In the genomic region with DNA sequence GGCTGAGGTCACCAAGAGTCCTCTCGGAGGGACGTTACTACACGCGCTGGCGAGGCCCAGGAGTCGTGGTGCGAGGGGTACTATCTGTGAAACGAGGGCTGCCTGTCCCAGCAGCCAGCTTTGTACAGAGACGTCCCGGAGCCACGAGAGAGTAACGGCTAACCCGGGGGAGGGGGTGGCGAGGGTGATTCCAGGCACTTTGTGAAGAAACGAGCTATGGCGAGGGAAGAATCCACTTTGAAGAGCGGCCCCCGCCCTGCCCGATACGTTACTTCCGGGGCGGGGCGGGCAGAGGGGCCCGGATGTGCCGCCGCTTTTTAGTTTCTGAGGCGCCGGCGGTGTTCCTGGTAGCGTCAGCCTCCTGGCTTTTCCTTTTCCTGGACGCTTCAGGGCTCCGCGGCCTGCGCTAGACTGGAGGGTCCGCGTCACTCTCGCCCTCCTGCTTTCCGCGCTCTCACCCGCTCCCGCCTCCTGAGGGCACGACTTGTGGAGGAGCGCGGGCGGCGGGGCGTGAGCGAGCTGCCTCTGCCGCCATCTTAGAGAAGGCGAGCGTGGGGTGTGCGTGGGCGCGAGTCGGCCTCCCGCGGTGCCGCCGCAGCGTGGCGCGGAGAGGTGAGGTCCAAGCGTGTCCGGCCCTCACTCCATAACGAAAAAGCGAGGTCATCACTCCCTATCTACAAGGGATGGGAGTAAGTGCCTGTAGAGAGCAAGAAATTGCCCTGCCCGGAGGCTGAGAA, we compare ENCODE assay signal across 8 cellular contexts.
DNase-seq lines count a peak whose midpoint lies in the region; ATAC-seq and TF ChIP-seq lines count a peak whose summit lies in the region.

No MANE protein-coding gene starts in this region.

- H3K9me3 ChIP-seq in HUES6 (ENCODE audit: control insufficient read depth, insufficient read depth, low read depth, low read length) (no peaks in the 10 kb centered on the region), OCI-LY3 (ENCODE audit: insufficient read depth, low read length) (no peaks in the 10 kb centered on the region), mucosa of rectum (ENCODE audit: control insufficient read depth in 2 of 2, low read length in 2 of 2) (no peaks in the 10 kb centered on the region)

- H2AFZ ChIP-seq in OCI-LY3 (ENCODE audit: low read depth, low read length), result peak overlapping the region; percentile 95; the same call in 1 of the 2 replicates

- H3K27me3 ChIP-seq in HUES6 (ENCODE audit: control insufficient read depth, insufficient read depth, low read length), result no peaks in the 10 kb centered on the region
- H3K27me3 ChIP-seq in OCI-LY3 (ENCODE audit: low read depth, low read length), result no peaks in the 10 kb centered on the region
- no peaks in the 10 kb centered on the region for H3K27me3 ChIP-seq in mucosa of rectum (ENCODE audit: control insufficient read depth in 2 of 2, insufficient read depth in 2 of 2, low read length in 2 of 2)

- DNase-seq in DMS 273 treated with DMSO at 0.1 percent for 48 hours (lab: John Stamatoyannopoulos, UW) (peak; percentile 62), activated T-cell treated with anti-CD3 and anti-CD28 coated beads for 4 hours (peak; percentile 86), epithelial cell of prostate (ENCODE audit: low read depth, low spot score) (peak; percentile 34)
- DNase-seq in stimulated activated CD8-positive, alpha-beta memory T cell treated with anti-CD3 and anti-CD28 coated beads, Interleukin-4, amount 100 ng/mL, for 24 hours (ENCODE audit: low read depth), result peak; percentile 83

- peaks cover 14% of the 10 kb centered on the region for H3K4me1 ChIP-seq in HUES6 (ENCODE audit: control insufficient read depth, insufficient read depth, low read length)
- peaks cover 16% of the 10 kb centered on the region for H3K4me1 ChIP-seq in OCI-LY3 (ENCODE audit: low read length)
- peaks cover 3 to 18% of the 10 kb centered on the region in 2 donors for H3K4me1 ChIP-seq in mucosa of rectum (ENCODE audit: control insufficient read depth in 2 of 2, insufficient read depth in 2 of 2, low read length in 2 of 2)

- peaks cover 63% of the 10 kb centered on the region for H3K79me2 ChIP-seq in OCI-LY3 (ENCODE audit: low read length)

- peak; percentile 61 for ATAC-seq in GM21515 (IDR thresholded peaks at IDR 0.05; ENCODE audit: unreplicated experiment)

- H3K9ac ChIP-seq in HUES6 (ENCODE audit: low read length) (peak overlapping the region; percentile 99), OCI-LY3 (ENCODE audit: low read length) (peak overlapping the region; percentile 100), mucosa of rectum (ENCODE audit: low read depth in 1 of 2, low read length in 2 of 2) (peak overlapping the region; percentile 99 to 100)

- H3K4me2 ChIP-seq in OCI-LY3 (ENCODE audit: low read length), result peak overlapping the region; percentile 93

- no peaks in the 10 kb centered on the region for H4K20me1 ChIP-seq in OCI-LY3 (ENCODE audit: insufficient read depth, low read length)

- no peak for TF ChIP-seq CTCF in OCI-LY3 (IDR thresholded peaks at IDR 0.05; ENCODE audit: low read depth, low read length)

- H3K4me3 ChIP-seq in HUES6 (ENCODE audit: low read depth, low read length), result peak overlapping the region; percentile 99
- peak overlapping the region; percentile 90 for H3K4me3 ChIP-seq in OCI-LY3 (ENCODE audit: low read length)
- H3K4me3 ChIP-seq in mucosa of rectum (ENCODE audit: low read length in 2 of 2), result peak overlapping the region; percentile 96 to 99

- peaks cover 6% of the 10 kb centered on the region; the same call in 1 of the 2 replicates for H3K36me3 ChIP-seq in HUES6 (ENCODE audit: control insufficient read depth, insufficient read depth, low read length)
- H3K36me3 ChIP-seq in OCI-LY3 (replicated peaks; ENCODE audit: low read depth, low read length), result no peaks in the 10 kb centered on the region
- no peaks in the 10 kb centered on the region for H3K36me3 ChIP-seq in mucosa of rectum (ENCODE audit: control insufficient read depth in 2 of 2, insufficient read depth in 2 of 2, low read length in 2 of 2)

- H3K27ac ChIP-seq in HUES6 (ENCODE audit: low read depth, low read length), result peak overlapping the region; percentile 99
- peak overlapping the region; percentile 98 for H3K27ac ChIP-seq in OCI-LY3 (ENCODE audit: low read length)
- H3K27ac ChIP-seq in epithelial cell of prostate, result peak overlapping the region; percentile 99
- H3K27ac ChIP-seq in mucosa of rectum (ENCODE audit: low read depth in 2 of 2, low read length in 2 of 2), result peak overlapping the region; percentile 100

Comparison
In these comparisons a context has a peak if more than half of its experiments do, and no peak if none do; other contexts are left out.
1. Peak in every context shown above with its lines: DNase-seq, ATAC-seq, H3K4me3 ChIP-seq and H3K27ac ChIP-seq.
2. DNase-seq: peak in every context shown above with its lines; median percentile 86 in activated T-cell treated with anti-CD3 and anti-CD28 coated beads for 4 hours; 83 in stimulated activated CD8-positive, alpha-beta memory T cell treated with anti-CD3 and anti-CD28 coated beads, Interleukin-4, amount 100 ng/mL, for 24 hours; 62 in DMS 273 treated with DMSO at 0.1 percent for 48 hours; 34 in epithelial cell of prostate.